In the genomic region with DNA sequence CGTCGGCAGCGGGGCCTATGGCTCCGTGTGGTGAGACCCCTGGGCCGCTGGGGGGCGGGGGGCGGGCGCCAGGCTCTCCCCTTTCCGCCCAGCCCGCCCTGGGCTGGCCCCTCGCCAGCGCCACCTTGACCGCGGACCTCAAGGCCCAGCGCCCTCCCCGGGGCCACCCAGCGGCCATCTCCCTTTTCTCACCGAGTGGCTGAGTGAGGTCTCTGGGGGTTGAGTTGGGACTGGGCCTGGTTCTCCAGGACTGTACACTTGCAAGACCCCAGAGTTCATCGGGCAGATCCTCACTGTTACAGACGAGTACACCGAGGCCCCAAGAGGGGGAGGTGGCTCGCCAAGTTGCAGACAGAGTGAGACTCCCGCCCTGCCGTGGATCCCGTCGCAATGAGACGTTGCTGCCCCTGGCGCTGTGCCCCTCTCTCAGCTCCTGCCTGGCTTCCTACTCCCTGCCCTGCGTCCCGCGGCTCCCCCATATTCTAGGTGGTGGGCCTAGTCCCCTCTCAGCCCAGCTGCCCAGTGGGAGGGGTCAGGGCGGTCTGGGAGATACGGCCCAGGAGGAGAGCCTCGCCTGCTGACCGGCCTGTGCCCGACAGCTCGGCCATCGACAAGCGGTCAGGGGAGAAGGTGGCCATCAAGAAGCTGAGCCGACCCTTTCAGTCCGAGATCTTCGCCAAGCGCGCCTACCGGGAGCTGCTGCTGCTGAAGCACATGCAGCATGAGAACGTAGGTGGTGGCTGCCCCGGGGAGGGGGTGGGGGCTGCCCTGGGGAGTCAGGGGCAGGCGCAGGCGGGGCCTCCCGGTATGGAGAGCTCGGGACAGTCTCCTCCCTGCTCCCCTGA, we compare ENCODE assay signal across 8 cellular contexts. TPM values are rescaled to one million over a fixed set of nuclear protein-coding genes. Genes with fewer than 3 reads are reported as not detected.
A peak's percentile ranks its signal among the peaks of the same experiment; 100 is the strongest.
DNase-seq lines count a peak whose midpoint lies in the region; ATAC-seq and TF ChIP-seq lines count a peak whose summit lies in the region.

No MANE protein-coding gene starts in this region.

- peak overlapping the region; percentile 86 for H3K4me3 Mint-ChIP-seq in activated B cell treated with CpG ODN at 0.5 μM for 24 hours

- intact Hi-C loops in activated B cell treated with CpG ODN at 0.5 μM for 24 hours (cut with micrococcal nuclease) = loop anchor here (1.0 to 2.0 kb wide), 4 partner anchors 8 to 66 kb away; partner anchors contain the start of gene BRPF3

- H3K36me3 Mint-ChIP-seq in activated B cell treated with CpG ODN at 0.5 μM for 24 hours (ENCODE audit: low read depth) = peaks cover 25% of the 10 kb centered on the region

- DNase-seq in activated B cell treated with CpG ODN at 0.5 μM for 24 hours (no peak), coronary artery (ENCODE audit: low spot score) (no peak), D341Med (ENCODE audit: low spot score) (no peak)
- DNase-seq in stimulated activated naive CD8-positive, alpha-beta T cell treated with anti-CD3 and anti-CD28 coated beads, Interleukin-15, Interleukin-2, amounts not matched to agents 100 U/mL and 50 U/mL, for 24 hours = peak; percentile 81

- ATAC-seq in HG03520 (IDR thresholded peaks at IDR 0.05; ENCODE audit: unreplicated experiment) (peak; percentile 11), activated B cell treated with CpG ODN at 0.5 μM for 24 hours (ENCODE audit: low read depth) (peak; percentile 38), HG03469 (IDR thresholded peaks at IDR 0.05; ENCODE audit: unreplicated experiment) (no peak)
- peak; percentile 72 for ATAC-seq in stimulated activated naive CD8-positive, alpha-beta T cell treated with anti-CD3 and anti-CD28 coated beads, Interleukin-15, Interleukin-2, amounts not matched to agents 100 U/mL and 50 U/mL, for 24 hours

- peak overlapping the region; percentile 80 for H3K27ac Mint-ChIP-seq in activated B cell treated with CpG ODN at 0.5 μM for 24 hours

- TF ChIP-seq CTCF in GM12873 (IDR thresholded peaks at IDR 0.05; ENCODE audit: insufficient read depth, low read depth, low read length, missing control alignments) (peak; percentile 20), activated B cell treated with CpG ODN at 0.5 μM for 24 hours (IDR thresholded peaks at IDR 0.05) (no peak), coronary artery (IDR thresholded peaks at IDR 0.05) (no peak)

- CTCF ChIA-PET in activated B cell treated with CpG ODN at 0.5 μM for 24 hours (lab: Charles Lee) = interaction anchor here (0.8 to 2.8 kb wide), 6 partner anchors 8 to 64 kb away, joined by 3 to 17 read pairs (median 5); no protein-coding TSS in a partner anchor

- WGBS in mesodermal cell (ENCODE audit: insufficient coverage in 2 of 2), 2 experiments = 84 to 85% methylated on average over 23 to 27 of the region's 51 CpGs

- no peaks in the 10 kb centered on the region for H3K9me3 Mint-ChIP-seq in activated B cell treated with CpG ODN at 0.5 μM for 24 hours

- H3K36me3 ChIP-seq in mesodermal cell (ENCODE audit: control insufficient read depth, insufficient read depth, low read length) = no peaks in the 10 kb centered on the region

- peaks cover 47% of the 10 kb centered on the region for H3K4me1 Mint-ChIP-seq in activated B cell treated with CpG ODN at 0.5 μM for 24 hours

- no peaks in the 10 kb centered on the region for H3K27me3 Mint-ChIP-seq in activated B cell treated with CpG ODN at 0.5 μM for 24 hours

- no peaks in the 10 kb centered on the region for H3K9me3 ChIP-seq in mesodermal cell (ENCODE audit: control insufficient read depth, low read length)

- H3K27ac ChIP-seq in coronary artery (peak overlapping the region in 1 of 2 donors; percentile 26), mesodermal cell (ENCODE audit: low read depth, low read length, severe bottlenecking) (peak overlapping the region; percentile 53)

- H3K4me3 ChIP-seq in coronary artery (peak overlapping the region; percentile 60), mesodermal cell (ENCODE audit: extremely low read depth, insufficient read depth, low read length, poor library complexity, severe bottlenecking) (no peak overlapping the region)

- POLR2A ChIA-PET in activated B cell treated with CpG ODN at 0.5 μM for 24 hours (lab: Charles Lee) = interaction anchor here (0.6 to 3.3 kb wide), 9 partner anchors 10 to 1067 kb away, joined by 3 to 46 read pairs (median 4); partner anchors contain the start of genes BRPF3 and MAPK14

- H3K4me1 ChIP-seq in mesodermal cell (ENCODE audit: control insufficient read depth, insufficient read depth, low read length, poor library complexity, severe bottlenecking) = peaks cover 53% of the 10 kb centered on the region

RNA-seq across cellular contexts. Expression of gene MAPK13, which starts 0.6 kb away (rescaled TPM):
- 20.1 and 22.7 TPM in 2 replicates for total RNA-seq in activated B cell treated with CpG ODN at 0.5 μM for 24 hours
- 4.3 TPM for polyA plus RNA-seq in mesodermal cell (2013, experiment 1 of 2)
- 4.1 TPM for polyA plus RNA-seq in mesodermal cell (2013, experiment 2 of 2)
